Comparison of ENCODE assay signal across 8 cellular contexts in genomic region chr3:170128977-170129431, GRCh38. TPM values are rescaled to one million over a fixed set of nuclear protein-coding genes. Genes with fewer than 3 reads are reported as not detected.
DNase-seq lines count a peak whose midpoint lies in the region; ATAC-seq and TF ChIP-seq lines count a peak whose summit lies in the region.

No MANE protein-coding gene starts in this region.

- TF ChIP-seq CTCF in left lung (IDR thresholded peaks at IDR 0.05) (no peak), tibial nerve (IDR thresholded peaks at IDR 0.05) (no peak)

- H3K27ac ChIP-seq in left lung = peak overlapping the region in 1 of 2 donors; percentile 15
- no peak overlapping the region for H3K27ac ChIP-seq in tibial nerve

- peaks cover 0 to 51% of the 10 kb centered on the region in 2 donors for H3K36me3 ChIP-seq in left lung
- H3K36me3 ChIP-seq in tibial nerve = peaks cover 0 to 48% (median 0%) of the 10 kb centered on the region in 3 donors

- intact Hi-C loops in left lung (cut with DNase I) = no loop called here

- ATAC-seq in GM19324 (IDR thresholded peaks at IDR 0.05; ENCODE audit: low FRiP score, unreplicated experiment) (peak; percentile 41), HG03135 (IDR thresholded peaks at IDR 0.05; ENCODE audit: unreplicated experiment) (peak; percentile 54), left lung (peak; percentile 54)

- DNase-seq in COR-L47 (lab: John Stamatoyannopoulos, UW) = peak; percentile 4
- DNase-seq in SK-MEL-5 (ENCODE audit: low read depth, low spot score) = peak; percentile 47
- no peak for DNase-seq in left lung
- no peak for DNase-seq in effector CD8-positive, alpha-beta T cell (lab: John Stamatoyannopoulos, UW)
- no peak for DNase-seq in tibial nerve (ENCODE audit: low spot score in 2 of 2)
- no peak for DNase-seq in GDM1 (lab: John Stamatoyannopoulos, UW)

- no peak for TF ChIP-seq EP300 in tibial nerve (IDR thresholded peaks at IDR 0.05)

- in situ Hi-C loops in SK-MEL-5 (cut with HindIII; ENCODE audit: low pct_unique_long_range_greater_than_20kb, low sequenced_read_pairs) = no loop called here

- H3K9me3 ChIP-seq in left lung (peaks cover 0 to 8% of the 10 kb centered on the region in 2 donors), tibial nerve (no peaks in the 10 kb centered on the region)

- H3K27me3 ChIP-seq in left lung (no peaks in the 10 kb centered on the region), tibial nerve (no peaks in the 10 kb centered on the region)

- H3K4me3 ChIP-seq in left lung (no peak overlapping the region), tibial nerve (no peak overlapping the region)

- WGBS in tibial nerve, 2 donors = 79 to 96% methylated on average over 1 of the region's 1 CpG

- H3K4me1 ChIP-seq in left lung (peaks cover 0 to 18% of the 10 kb centered on the region in 2 donors), tibial nerve (peaks cover 0 to 4% (median 0%) of the 10 kb centered on the region in 4 donors)

- no peak for TF ChIP-seq POLR2A in tibial nerve (IDR thresholded peaks at IDR 0.05)

RNA-seq across cellular contexts. Expression of gene PHC3, which starts 52.5 kb away (rescaled TPM):
- total RNA-seq in SK-MEL-5 (2014; rRNA removed; shearing (Covaris generic)) = 11.1 and 15.8 TPM in 2 replicates
- 10.2 and 15.9 TPM in 2 replicates for polyA plus RNA-seq in SK-MEL-5 (2015; cell fraction: cytosol; rRNA removed)
- polyA plus RNA-seq in SK-MEL-5 (2015; cell fraction: nucleus; rRNA removed) = 22.8 and 29.5 TPM in 2 replicates
- total RNA-seq in left lung (10 to 100 TPM; 58.3 to 66.3 TPM), tibial nerve (100 to 1,000 TPM in 3 of 4 donors, 10 to 100 TPM in 1; 63.8 to 124 (median 112) TPM)

Comparison
In these comparisons a context has a peak if more than half of its experiments do, and no peak if none do; other contexts are left out.
1. DNase-seq: peak in COR-L47 (single experiment) and SK-MEL-5 (single experiment); none in left lung (0 of 2), effector CD8-positive, alpha-beta T cell (single experiment), tibial nerve (0 of 2) and GDM1 (single experiment).
2. Peak in every context shown above with its lines, with median percentiles within 50 percentile points of each other: ATAC-seq.